ENCODE assay signal across 1 cellular context in the genomic region with DNA sequence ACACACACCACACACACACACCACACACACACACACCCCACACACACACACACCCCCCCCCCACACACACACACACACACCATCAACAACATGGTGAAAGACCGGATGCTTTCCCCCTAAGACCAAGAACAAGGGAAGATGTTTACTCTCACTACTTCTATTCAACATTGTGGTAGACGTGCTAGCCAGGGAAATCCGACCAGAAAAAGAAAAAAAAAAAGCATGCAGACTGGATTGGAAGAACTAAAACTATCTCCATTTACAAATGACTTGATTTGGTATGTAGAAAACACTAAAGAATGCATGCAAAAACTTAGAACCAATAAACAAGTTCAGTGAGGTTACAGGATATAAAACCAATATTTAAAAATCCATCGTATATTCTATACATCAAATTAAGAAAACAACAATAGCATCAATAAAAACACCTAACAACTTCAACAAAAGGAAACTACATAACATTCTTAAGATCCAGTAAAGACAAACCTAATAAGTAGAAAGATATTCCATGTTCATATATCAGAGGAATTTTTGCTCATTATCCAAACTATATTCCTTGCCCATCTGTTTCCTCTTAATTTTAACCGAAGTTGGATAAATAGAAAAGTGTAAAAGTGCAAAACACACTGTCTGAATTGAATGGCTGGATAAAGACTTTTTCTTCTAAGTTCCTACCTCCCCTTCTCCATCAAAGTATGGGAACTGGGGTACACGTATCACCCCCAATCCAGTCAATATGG.
TF ChIP-seq lines count a peak whose summit lies in the region.

No MANE protein-coding gene starts in this region.

TF ChIP-seq in GM23338, 12 proteins besides CTCF, POLR2A, EP300 and RAD21:
- TF ChIP-seq JUNB (IDR thresholded peaks at IDR 0.05; ENCODE audit: unreplicated experiment) = no peak
- TF ChIP-seq, protein P1, sequence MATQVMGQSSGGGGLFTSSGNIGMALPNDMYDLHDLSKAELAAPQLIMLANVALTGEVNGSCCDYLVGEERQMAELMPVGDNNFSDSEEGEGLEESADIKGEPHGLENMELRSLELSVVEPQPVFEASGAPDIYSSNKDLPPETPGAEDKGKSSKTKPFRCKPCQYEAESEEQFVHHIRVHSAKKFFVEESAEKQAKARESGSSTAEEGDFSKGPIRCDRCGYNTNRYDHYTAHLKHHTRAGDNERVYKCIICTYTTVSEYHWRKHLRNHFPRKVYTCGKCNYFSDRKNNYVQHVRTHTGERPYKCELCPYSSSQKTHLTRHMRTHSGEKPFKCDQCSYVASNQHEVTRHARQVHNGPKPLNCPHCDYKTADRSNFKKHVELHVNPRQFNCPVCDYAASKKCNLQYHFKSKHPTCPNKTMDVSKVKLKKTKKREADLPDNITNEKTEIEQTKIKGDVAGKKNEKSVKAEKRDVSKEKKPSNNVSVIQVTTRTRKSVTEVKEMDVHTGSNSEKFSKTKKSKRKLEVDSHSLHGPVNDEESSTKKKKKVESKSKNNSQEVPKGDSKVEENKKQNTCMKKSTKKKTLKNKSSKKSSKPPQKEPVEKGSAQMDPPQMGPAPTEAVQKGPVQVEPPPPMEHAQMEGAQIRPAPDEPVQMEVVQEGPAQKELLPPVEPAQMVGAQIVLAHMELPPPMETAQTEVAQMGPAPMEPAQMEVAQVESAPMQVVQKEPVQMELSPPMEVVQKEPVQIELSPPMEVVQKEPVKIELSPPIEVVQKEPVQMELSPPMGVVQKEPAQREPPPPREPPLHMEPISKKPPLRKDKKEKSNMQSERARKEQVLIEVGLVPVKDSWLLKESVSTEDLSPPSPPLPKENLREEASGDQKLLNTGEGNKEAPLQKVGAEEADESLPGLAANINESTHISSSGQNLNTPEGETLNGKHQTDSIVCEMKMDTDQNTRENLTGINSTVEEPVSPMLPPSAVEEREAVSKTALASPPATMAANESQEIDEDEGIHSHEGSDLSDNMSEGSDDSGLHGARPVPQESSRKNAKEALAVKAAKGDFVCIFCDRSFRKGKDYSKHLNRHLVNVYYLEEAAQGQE (IDR thresholded peaks at IDR 0.05; ENCODE audit: unreplicated experiment) = no peak
- no peak for TF ChIP-seq EZH2phosphoT487 (IDR thresholded peaks at IDR 0.05; ENCODE audit: unreplicated experiment)
- TF ChIP-seq, protein P2, sequence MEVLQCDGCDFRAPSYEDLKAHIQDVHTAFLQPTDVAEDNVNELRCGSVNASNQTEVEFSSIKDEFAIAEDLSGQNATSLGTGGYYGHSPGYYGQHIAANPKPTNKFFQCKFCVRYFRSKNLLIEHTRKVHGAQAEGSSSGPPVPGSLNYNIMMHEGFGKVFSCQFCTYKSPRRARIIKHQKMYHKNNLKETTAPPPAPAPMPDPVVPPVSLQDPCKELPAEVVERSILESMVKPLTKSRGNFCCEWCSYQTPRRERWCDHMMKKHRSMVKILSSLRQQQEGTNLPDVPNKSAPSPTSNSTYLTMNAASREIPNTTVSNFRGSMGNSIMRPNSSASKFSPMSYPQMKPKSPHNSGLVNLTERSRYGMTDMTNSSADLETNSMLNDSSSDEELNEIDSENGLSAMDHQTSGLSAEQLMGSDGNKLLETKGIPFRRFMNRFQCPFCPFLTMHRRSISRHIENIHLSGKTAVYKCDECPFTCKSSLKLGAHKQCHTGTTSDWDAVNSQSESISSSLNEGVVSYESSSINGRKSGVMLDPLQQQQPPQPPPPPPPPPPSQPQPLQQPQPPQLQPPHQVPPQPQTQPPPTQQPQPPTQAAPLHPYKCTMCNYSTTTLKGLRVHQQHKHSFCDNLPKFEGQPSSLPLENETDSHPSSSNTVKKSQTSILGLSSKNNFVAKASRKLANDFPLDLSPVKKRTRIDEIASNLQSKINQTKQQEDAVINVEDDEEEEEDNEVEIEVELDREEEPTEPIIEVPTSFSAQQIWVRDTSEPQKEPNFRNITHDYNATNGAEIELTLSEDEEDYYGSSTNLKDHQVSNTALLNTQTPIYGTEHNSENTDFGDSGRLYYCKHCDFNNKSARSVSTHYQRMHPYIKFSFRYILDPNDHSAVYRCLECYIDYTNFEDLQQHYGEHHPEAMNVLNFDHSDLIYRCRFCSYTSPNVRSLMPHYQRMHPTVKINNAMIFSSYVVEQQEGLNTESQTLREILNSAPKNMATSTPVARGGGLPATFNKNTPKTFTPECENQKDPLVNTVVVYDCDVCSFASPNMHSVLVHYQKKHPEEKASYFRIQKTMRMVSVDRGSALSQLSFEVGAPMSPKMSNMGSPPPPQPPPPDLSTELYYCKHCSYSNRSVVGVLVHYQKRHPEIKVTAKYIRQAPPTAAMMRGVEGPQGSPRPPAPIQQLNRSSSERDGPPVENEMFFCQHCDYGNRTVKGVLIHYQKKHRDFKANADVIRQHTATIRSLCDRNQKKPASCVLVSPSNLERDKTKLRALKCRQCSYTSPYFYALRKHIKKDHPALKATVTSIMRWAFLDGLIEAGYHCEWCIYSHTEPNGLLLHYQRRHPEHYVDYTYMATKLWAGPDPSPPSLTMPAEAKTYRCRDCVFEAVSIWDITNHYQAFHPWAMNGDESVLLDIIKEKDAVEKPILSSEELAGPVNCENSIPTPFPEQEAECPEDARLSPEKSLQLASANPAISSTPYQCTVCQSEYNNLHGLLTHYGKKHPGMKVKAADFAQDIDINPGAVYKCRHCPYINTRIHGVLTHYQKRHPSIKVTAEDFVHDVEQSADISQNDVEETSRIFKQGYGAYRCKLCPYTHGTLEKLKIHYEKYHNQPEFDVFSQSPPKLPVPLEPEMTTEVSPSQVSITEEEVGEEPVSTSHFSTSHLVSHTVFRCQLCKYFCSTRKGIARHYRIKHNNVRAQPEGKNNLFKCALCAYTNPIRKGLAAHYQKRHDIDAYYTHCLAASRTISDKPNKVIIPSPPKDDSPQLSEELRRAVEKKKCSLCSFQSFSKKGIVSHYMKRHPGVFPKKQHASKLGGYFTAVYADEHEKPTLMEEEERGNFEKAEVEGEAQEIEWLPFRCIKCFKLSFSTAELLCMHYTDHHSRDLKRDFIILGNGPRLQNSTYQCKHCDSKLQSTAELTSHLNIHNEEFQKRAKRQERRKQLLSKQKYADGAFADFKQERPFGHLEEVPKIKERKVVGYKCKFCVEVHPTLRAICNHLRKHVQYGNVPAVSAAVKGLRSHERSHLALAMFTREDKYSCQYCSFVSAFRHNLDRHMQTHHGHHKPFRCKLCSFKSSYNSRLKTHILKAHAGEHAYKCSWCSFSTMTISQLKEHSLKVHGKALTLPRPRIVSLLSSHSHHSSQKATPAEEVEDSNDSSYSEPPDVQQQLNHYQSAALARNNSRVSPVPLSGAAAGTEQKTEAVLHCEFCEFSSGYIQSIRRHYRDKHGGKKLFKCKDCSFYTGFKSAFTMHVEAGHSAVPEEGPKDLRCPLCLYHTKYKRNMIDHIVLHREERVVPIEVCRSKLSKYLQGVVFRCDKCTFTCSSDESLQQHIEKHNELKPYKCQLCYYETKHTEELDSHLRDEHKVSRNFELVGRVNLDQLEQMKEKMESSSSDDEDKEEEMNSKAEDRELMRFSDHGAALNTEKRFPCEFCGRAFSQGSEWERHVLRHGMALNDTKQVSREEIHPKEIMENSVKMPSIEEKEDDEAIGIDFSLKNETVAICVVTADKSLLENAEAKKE (CRISPR knock-in tag; IDR thresholded peaks at IDR 0.05) = no peak
TF ChIP-seq in GM23338: peak in this region for 0.
